10 cellular contexts compared by ENCODE assay signal in genomic region chr1:110786802-110787327, GRCh38.
A peak's percentile ranks its signal among the peaks of the same experiment; 100 is the strongest.
DNase-seq lines count a peak whose midpoint lies in the region; ATAC-seq, FAIRE-seq and TF ChIP-seq lines count a peak whose summit lies in the region.
"Had no signal": no experiment of that assay in that cellular context is flagged by ENCODE, and none has a peak within 500 bp of the region (broad histone marks: within the 10 kb centered on the region; RNA-seq: fewer than 3 reads in every experiment).

No MANE protein-coding gene starts in this region.

- H3K27me3 ChIP-seq in GM06990 (replicated peaks; ENCODE audit: control insufficient read depth, insufficient read depth, low read length): no peaks in the 10 kb centered on the region
- no peaks in the 10 kb centered on the region for H3K27me3 ChIP-seq in effector memory CD4-positive, alpha-beta T cell (replicated peaks; ENCODE audit: control insufficient read depth, insufficient read depth, low read length, poor library complexity, severe bottlenecking)
- no peaks in the 10 kb centered on the region for H3K27me3 ChIP-seq in Karpas-422 (ENCODE audit: low read length)
- H3K27me3 ChIP-seq: esophagus squamous epithelium had no signal

- no peak for FAIRE-seq in GM19239 (lab: Jason Lieb, UNC)

- H2AFZ ChIP-seq in Karpas-422 (ENCODE audit: low read length): no peak overlapping the region

- no peaks in the 10 kb centered on the region for H3K9me2 ChIP-seq in Karpas-422 (replicated peaks; ENCODE audit: insufficient read depth, low read length)

- no peak for TF ChIP-seq CTCF in GM06990 (IDR thresholded peaks at IDR 0.05; ENCODE audit: insufficient read depth, low read length, poor library complexity, severe bottlenecking)

- peaks cover 49% of the 10 kb centered on the region for H3K4me1 ChIP-seq in effector memory CD4-positive, alpha-beta T cell (ENCODE audit: control insufficient read depth, insufficient read depth, low read length, poor library complexity, severe bottlenecking)
- no peaks in the 10 kb centered on the region for H3K4me1 ChIP-seq in Karpas-422 (ENCODE audit: low read length)
- H3K4me1 ChIP-seq: sigmoid colon had no signal

- no peak for DNase-seq in GM06990 (ENCODE audit: extremely low read depth, insufficient read length)
- peak; percentile 18 for DNase-seq in GM19239 (ENCODE audit: insufficient read length, low spot score)
- peak; percentile 54 for DNase-seq in KG1 (lab: John Stamatoyannopoulos, UW)
- no peak for DNase-seq in effector memory CD4-positive, alpha-beta T cell
- DNase-seq in effector CD4-positive, alpha-beta T cell: no peak
- DNase-seq in NCI-H2029 treated with DMSO at 0.1 percent for 48 hours (lab: John Stamatoyannopoulos, UW): no peak
- DNase-seq in Karpas-422: no peak
- DNase-seq: esophagus squamous epithelium, sigmoid colon had no signal

- no peak overlapping the region for H3K9ac ChIP-seq in Karpas-422 (ENCODE audit: low read length)

- H3K36me3 ChIP-seq in GM06990 (ENCODE audit: control insufficient read depth, insufficient read depth, low read length): no peaks in the 10 kb centered on the region
- H3K36me3 ChIP-seq in effector memory CD4-positive, alpha-beta T cell (ENCODE audit: control insufficient read depth, insufficient read depth, low read length): no peaks in the 10 kb centered on the region
- H3K36me3 ChIP-seq in Karpas-422 (ENCODE audit: insufficient read depth, low read length): no peaks in the 10 kb centered on the region
- H3K36me3 ChIP-seq: esophagus squamous epithelium, sigmoid colon had no signal

- H3K27ac ChIP-seq in effector memory CD4-positive, alpha-beta T cell (ENCODE audit: insufficient read depth, low read length, poor library complexity, severe bottlenecking): peak overlapping the region; percentile 44
- H3K27ac ChIP-seq in Karpas-422 (ENCODE audit: low read length): no peak overlapping the region
- H3K27ac ChIP-seq: sigmoid colon had no signal

- no peaks in the 10 kb centered on the region for H3K9me3 ChIP-seq in effector memory CD4-positive, alpha-beta T cell (ENCODE audit: control insufficient read depth, low read length)
- no peaks in the 10 kb centered on the region for H3K9me3 ChIP-seq in Karpas-422 (ENCODE audit: low read length)

- ATAC-seq in HG03571 (IDR thresholded peaks at IDR 0.05; ENCODE audit: unreplicated experiment): no peak

- no peaks in the 10 kb centered on the region for H4K20me1 ChIP-seq in Karpas-422 (ENCODE audit: insufficient read depth, low read depth, low read length)

- no peaks in the 10 kb centered on the region for H3K79me2 ChIP-seq in Karpas-422 (ENCODE audit: low read length)

- H3K4me3 ChIP-seq in GM06990 (replicated peaks; ENCODE audit: low read depth, low read length): peak overlapping the region; percentile 40; the same call in 1 of the 2 replicates
- H3K4me3 ChIP-seq in effector memory CD4-positive, alpha-beta T cell (ENCODE audit: insufficient read depth, low read depth, low read length, poor library complexity, severe bottlenecking): peak overlapping the region; percentile 5
- H3K4me3 ChIP-seq in Karpas-422 (ENCODE audit: low read length): no peak overlapping the region
- H3K4me3 ChIP-seq: esophagus squamous epithelium, sigmoid colon had no signal

- no peak overlapping the region for H3K4me2 ChIP-seq in Karpas-422 (ENCODE audit: low read depth, low read length, poor library complexity, severe bottlenecking)

Comparison
In these comparisons a context has a peak if more than half of its experiments do, and no peak if none do; other contexts are left out.
1. DNase-seq: peak in GM19239 (single experiment) and KG1 (single experiment); none in GM06990 (single experiment), effector memory CD4-positive, alpha-beta T cell (0 of 3), effector CD4-positive, alpha-beta T cell (single experiment), NCI-H2029 treated with DMSO at 0.1 percent for 48 hours (single experiment) and Karpas-422 (single experiment).